Comparison of ENCODE assay signal across 24 cellular contexts in the genomic region with DNA sequence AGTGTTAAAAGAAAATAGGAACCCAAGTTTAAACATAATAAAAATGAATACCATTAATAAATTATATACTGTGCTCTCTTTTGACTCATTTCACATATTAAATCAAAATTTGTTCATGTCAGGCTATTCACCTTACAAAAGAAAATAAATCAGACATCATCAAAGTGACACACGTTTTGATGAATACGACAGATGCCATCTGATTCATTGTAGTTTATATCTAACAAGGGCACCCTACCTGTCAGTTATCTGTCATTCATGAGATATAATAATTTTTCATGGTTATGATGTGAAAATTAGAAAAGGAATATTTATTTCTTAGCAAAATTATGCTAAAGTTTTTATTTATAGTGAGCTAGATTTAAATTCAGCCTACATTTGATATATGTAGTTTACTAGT.
"Had no signal": no experiment of that assay in that cellular context is flagged by ENCODE, and none has a peak within 500 bp of the region (broad histone marks: within the 10 kb centered on the region; RNA-seq: fewer than 3 reads in every experiment).

No MANE protein-coding gene starts in this region.

- H3K9me3 ChIP-seq: suprapubic skin, testis, thoracic aorta, thyroid gland, tibial artery, tibial nerve, transverse colon, upper lobe of left lung, upper lobe of right lung, uterus, vagina had no signal

- H3K36me3 ChIP-seq: stomach, suprapubic skin, thoracic aorta, thyroid gland, tibial artery, tibial nerve, transverse colon, upper lobe of left lung, upper lobe of right lung, uterus, vagina had no signal

- H3K27me3 ChIP-seq: stomach, suprapubic skin, testis, thyroid gland, tibial artery, tibial nerve, transverse colon, upper lobe of left lung, upper lobe of right lung, uterus, vagina had no signal

- H3K4me3 ChIP-seq: stomach, suprapubic skin, testis, thoracic aorta, thyroid gland, tibial artery, tibial nerve, transverse colon, upper lobe of left lung, upper lobe of right lung, uterus, vagina had no signal

- DNase-seq: stimulated activated CD4-positive, alpha-beta T cell treated with anti-CD3 and anti-CD28 coated beads, Interleukin-2, amount 100 ng/mL, for 48 hours; stimulated activated CD4-positive, alpha-beta T cell treated with anti-CD3 and anti-CD28 coated beads, Interleukin-4, amount 100 ng/mL, for 1 hour; stimulated activated CD4-positive, alpha-beta T cell treated with anti-CD3 and anti-CD28 coated beads, Interleukin-4, amount 100 ng/mL, for 24 hours; stimulated activated CD4-positive, alpha-beta T cell treated with anti-CD3 and anti-CD28 coated beads, Interleukin-4, amount 100 ng/mL, for 4 hours; stimulated activated CD8-positive, alpha-beta memory T cell treated with anti-CD3 and anti-CD28 coated beads, Interleukin-4, amount 100 ng/mL, for 48 hours; stimulated activated naive B cell treated with anti-CD40 and anti-IgM and Interleukin-4, amounts not matched to agents 10 μg/mL and 1 μg/mL and 100 μg/mL, for 72 hours; stimulated activated naive CD4-positive, alpha-beta T cell; stimulated activated naive CD4-positive, alpha-beta T cell treated with Interleukin-2 at 50 U/mL for 16 hours; stimulated activated naive CD8-positive, alpha-beta T cell treated with anti-CD3 and anti-CD28 coated beads, Interleukin-15, amount 100 ng/mL, for 72 hours; stimulated activated naive CD8-positive, alpha-beta T cell treated with anti-CD3 and anti-CD28 coated beads, Interleukin-15, Interleukin-2, amounts not matched to agents 100 U/mL and 50 U/mL, for 24 hours; stomach; substantia nigra; testis; thyroid gland; tibial artery; transverse colon; trophoblast cell; upper lobe of left lung; upper lobe of right lung; uterus had no signal

- H3K27ac ChIP-seq: stomach, suprapubic skin, testis, thoracic aorta, thyroid gland, tibial artery, tibial nerve, transverse colon, upper lobe of left lung, upper lobe of right lung, uterus, vagina had no signal
